ENCODE assay signal across 1 cellular context in the genomic region with DNA sequence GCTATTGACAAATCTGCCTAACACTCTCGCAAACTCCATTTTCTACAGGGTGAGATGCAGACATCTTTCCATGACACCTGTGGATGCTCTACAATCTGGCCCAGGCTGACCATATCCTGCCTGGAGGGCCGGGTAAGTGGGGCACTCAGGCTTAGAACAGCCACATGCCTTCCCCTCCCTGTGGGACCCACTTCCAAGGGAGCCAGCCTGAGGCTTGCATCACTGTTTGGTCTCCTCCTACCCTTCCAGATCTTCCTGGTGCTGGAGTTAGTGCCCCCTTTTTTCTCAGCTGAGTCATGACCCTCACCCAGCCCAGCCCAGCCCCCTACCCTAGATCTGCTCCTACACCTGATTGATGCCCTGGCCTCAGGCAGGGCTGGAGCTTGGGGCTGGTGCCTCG.
TF ChIP-seq lines count a peak whose summit lies in the region.

No MANE protein-coding gene starts in this region.

TF ChIP-seq in H1, 55 proteins besides CTCF, POLR2A, EP300 and RAD21 (continued from another document):
- no peak for TF ChIP-seq CHD7 (IDR thresholded peaks at IDR 0.05; ENCODE audit: insufficient replicate concordance, low read length)
- TF ChIP-seq BRCA1 (IDR thresholded peaks at IDR 0.05; ENCODE audit: low read depth, low read length) = no peak
- no peak for TF ChIP-seq KDM5A (IDR thresholded peaks at IDR 0.05; ENCODE audit: low read length)
- no peak for TF ChIP-seq GTF2F1 (IDR thresholded peaks at IDR 0.05; ENCODE audit: borderline replicate concordance, low read depth, low read length)
- no peak for TF ChIP-seq SP4 (IDR thresholded peaks at IDR 0.05; ENCODE audit: low read length)
- TF ChIP-seq, protein P1, sequence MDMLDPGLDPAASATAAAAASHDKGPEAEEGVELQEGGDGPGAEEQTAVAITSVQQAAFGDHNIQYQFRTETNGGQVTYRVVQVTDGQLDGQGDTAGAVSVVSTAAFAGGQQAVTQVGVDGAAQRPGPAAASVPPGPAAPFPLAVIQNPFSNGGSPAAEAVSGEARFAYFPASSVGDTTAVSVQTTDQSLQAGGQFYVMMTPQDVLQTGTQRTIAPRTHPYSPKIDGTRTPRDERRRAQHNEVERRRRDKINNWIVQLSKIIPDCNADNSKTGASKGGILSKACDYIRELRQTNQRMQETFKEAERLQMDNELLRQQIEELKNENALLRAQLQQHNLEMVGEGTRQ (IDR thresholded peaks at IDR 0.05; ENCODE audit: low read length) = no peak
- no peak for TF ChIP-seq NRF1 (IDR thresholded peaks at IDR 0.05; ENCODE audit: low read depth, low read length)
- TF ChIP-seq TEAD4 (IDR thresholded peaks at IDR 0.05; ENCODE audit: low read depth, low read length) = no peak
